In the genomic region with DNA sequence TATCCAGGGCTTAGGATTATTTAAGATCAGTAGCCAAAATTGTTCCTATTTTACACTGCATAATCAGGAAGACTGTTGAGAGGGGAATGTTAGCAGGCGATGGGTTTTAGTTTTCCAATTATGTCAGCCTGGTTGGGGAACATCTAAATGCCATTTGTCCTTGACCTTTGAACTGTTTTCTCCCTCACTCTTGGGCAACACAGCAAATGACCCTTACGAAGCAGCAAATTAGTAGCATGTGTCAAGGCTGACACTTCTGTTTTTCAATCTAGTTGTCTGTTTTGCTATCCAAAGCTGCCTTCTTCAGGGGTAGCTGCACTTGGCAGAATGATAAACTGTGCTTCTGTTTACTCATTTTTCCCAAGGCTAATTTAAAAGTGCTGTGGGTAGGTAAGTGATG, we compare ENCODE assay signal across 6 cellular contexts.
"Had no signal": no experiment of that assay in that cellular context is flagged by ENCODE, and none has a peak within 500 bp of the region (broad histone marks: within the 10 kb centered on the region; RNA-seq: fewer than 3 reads in every experiment).

No MANE protein-coding gene starts in this region.

- H3K4me3 ChIP-seq: GM23338 had no signal

- DNase-seq: H9, HCEC 1CT had no signal

- FAIRE-seq: H1, H54 had no signal

- ATAC-seq: GM23338 had no signal

- H3K4me2 ChIP-seq: GM23338 had no signal

- H3K4me3 Mint-ChIP-seq: GM23338, H9, IgD-negative memory B cell had no signal

- H3K27ac Mint-ChIP-seq: GM23338, H9, IgD-negative memory B cell had no signal

- H3K4me1 Mint-ChIP-seq: GM23338, H9 had no signal

- H2AFZ ChIP-seq: GM23338 had no signal
